In genomic region chr1:98874828-98875227, GRCh38 we compare ENCODE assay signal across 20 cellular contexts.
DNase-seq lines count a peak whose midpoint lies in the region; ATAC-seq and TF ChIP-seq lines count a peak whose summit lies in the region.
"Had no signal": no experiment of that assay in that cellular context is flagged by ENCODE, and none has a peak within 500 bp of the region (broad histone marks: within the 10 kb centered on the region; RNA-seq: fewer than 3 reads in every experiment).

No MANE protein-coding gene starts in this region.

- H3K4me3 Mint-ChIP-seq in activated T-cell treated with anti-CD3 and anti-CD28 coated beads, Interleukin-2, amount 50 U/mL, for 72 hours = no peak overlapping the region
- H3K4me3 Mint-ChIP-seq in activated T-cell treated with anti-CD3 and anti-CD28 coated beads, Interleukin-2, amount 50 U/mL, for 4 hours = no peak overlapping the region
- H3K4me3 Mint-ChIP-seq: B cell; CD4-positive, alpha-beta T cell had no signal

- TF ChIP-seq CTCF in colonic mucosa (IDR thresholded peaks at IDR 0.05) (no peak), mucosa of descending colon (IDR thresholded peaks at IDR 0.05) (no peak), osteoblast (IDR thresholded peaks at IDR 0.05; ENCODE audit: extremely low read depth, low read depth, low read length) (no peak)

- H3K36me3 ChIP-seq in colonic mucosa = no peaks in the 10 kb centered on the region
- no peaks in the 10 kb centered on the region for H3K36me3 ChIP-seq in mucosa of descending colon (ENCODE audit: low read depth)
- no peaks in the 10 kb centered on the region for H3K36me3 ChIP-seq in osteoblast (ENCODE audit: insufficient read depth, low read length)
- H3K36me3 ChIP-seq: BLaER1 had no signal

- H3K4me3 ChIP-seq in colonic mucosa = no peak overlapping the region
- H3K4me3 ChIP-seq in mucosa of descending colon = no peak overlapping the region
- no peak overlapping the region for H3K4me3 ChIP-seq in osteoblast (ENCODE audit: insufficient read depth, low read length)
- H3K4me3 ChIP-seq: BLaER1, GM23248 had no signal

- peaks cover 26% of the 10 kb centered on the region for H3K4me1 Mint-ChIP-seq in activated T-cell treated with anti-CD3 and anti-CD28 coated beads, Interleukin-2, amount 50 U/mL, for 72 hours (ENCODE audit: low read depth)
- peaks cover 24% of the 10 kb centered on the region for H3K4me1 Mint-ChIP-seq in activated T-cell treated with anti-CD3 and anti-CD28 coated beads, Interleukin-2, amount 50 U/mL, for 4 hours (ENCODE audit: low read depth)

- peaks cover 14 to 22% of the 10 kb centered on the region in 2 donors for H3K9me3 Mint-ChIP-seq in activated T-cell treated with anti-CD3 and anti-CD28 coated beads, Interleukin-2, amount 50 U/mL, for 72 hours
- H3K9me3 Mint-ChIP-seq in activated T-cell treated with anti-CD3 and anti-CD28 coated beads, Interleukin-2, amount 50 U/mL, for 4 hours = peaks cover 66% of the 10 kb centered on the region

- no peaks in the 10 kb centered on the region for H3K27me3 Mint-ChIP-seq in activated T-cell treated with anti-CD3 and anti-CD28 coated beads, Interleukin-2, amount 50 U/mL, for 72 hours (ENCODE audit: low read depth)
- H3K27me3 Mint-ChIP-seq in activated T-cell treated with anti-CD3 and anti-CD28 coated beads, Interleukin-2, amount 50 U/mL, for 4 hours (ENCODE audit: low read depth) = no peaks in the 10 kb centered on the region
- H3K27me3 Mint-ChIP-seq: CD4-positive, alpha-beta T cell; CD8-positive, alpha-beta memory T cell had no signal

- H3K79me2 ChIP-seq in osteoblast (ENCODE audit: insufficient read depth, low read length) = no peaks in the 10 kb centered on the region

- no peak overlapping the region for H3K9ac ChIP-seq in colonic mucosa (ENCODE audit: low read depth in 2 of 2, low read length in 2 of 2)
- H3K9ac ChIP-seq: BLaER1, GM23248 had no signal

- H3K27ac ChIP-seq in colonic mucosa = no peak overlapping the region
- H3K27ac ChIP-seq in osteoblast (ENCODE audit: low read depth, low read length) = no peak overlapping the region
- H3K27ac ChIP-seq: 22Rv1, BLaER1, C4-2B, GM23248 had no signal

- no peak for ATAC-seq in activated T-cell treated with anti-CD3 and anti-CD28 coated beads, Interleukin-2, amount 50 U/mL, for 72 hours (replicated peaks in 1 of 2)
- no peak for ATAC-seq in activated T-cell treated with anti-CD3 and anti-CD28 coated beads, Interleukin-2, amount 50 U/mL, for 4 hours
- ATAC-seq in mucosa of descending colon (peak; percentile 95), GM19455 (IDR thresholded peaks at IDR 0.05; ENCODE audit: unreplicated experiment) (no peak)

- H3K27me3 ChIP-seq in colonic mucosa = no peaks in the 10 kb centered on the region
- no peaks in the 10 kb centered on the region for H3K27me3 ChIP-seq in osteoblast (ENCODE audit: insufficient read depth, low read length)
- H3K27me3 ChIP-seq: BLaER1 had no signal

- H3K4me1 ChIP-seq in colonic mucosa = no peaks in the 10 kb centered on the region
- H3K4me1 ChIP-seq in mucosa of descending colon (ENCODE audit: low read depth) = no peaks in the 10 kb centered on the region
- no peaks in the 10 kb centered on the region for H3K4me1 ChIP-seq in osteoblast (ENCODE audit: insufficient read depth, low read length)

- no peak overlapping the region for H2AFZ ChIP-seq in osteoblast (ENCODE audit: low read length)
- H2AFZ ChIP-seq: GM23248 had no signal

- intact Hi-C loops in colonic mucosa (cut with DNase I) = no loop called here
- intact Hi-C loops in mucosa of descending colon (cut with DNase I, micrococcal nuclease) = no loop called here

- H3K9me3 ChIP-seq in colonic mucosa (no peaks in the 10 kb centered on the region), mucosa of descending colon (no peaks in the 10 kb centered on the region), osteoblast (ENCODE audit: low read depth, low read length) (no peaks in the 10 kb centered on the region)
- H3K9me3 ChIP-seq: BLaER1 had no signal

- peaks cover 12 to 20% of the 10 kb centered on the region in 2 donors for H3K36me3 Mint-ChIP-seq in activated T-cell treated with anti-CD3 and anti-CD28 coated beads, Interleukin-2, amount 50 U/mL, for 72 hours (ENCODE audit: insufficient read depth in 2 of 2)
- peaks cover 14% of the 10 kb centered on the region for H3K36me3 Mint-ChIP-seq in activated T-cell treated with anti-CD3 and anti-CD28 coated beads, Interleukin-2, amount 50 U/mL, for 4 hours (ENCODE audit: insufficient read depth)

- no peak for DNase-seq in activated T-cell treated with anti-CD3 and anti-CD28 coated beads, Interleukin-2, amount 50 U/mL, for 72 hours
- DNase-seq in activated T-cell treated with anti-CD3 and anti-CD28 coated beads, Interleukin-2, amount 50 U/mL, for 4 hours = no peak
- DNase-seq in colonic mucosa (peak; percentile 63), mucosa of descending colon (peak in 1 of 3 donors; percentile 83), osteoblast (ENCODE audit: insufficient read length, low spot score, missing footprints) (peak; percentile 1), GM19240 (ENCODE audit: insufficient read length, low spot score) (no peak), retina (no peak)
- DNase-seq: CD4-positive, alpha-beta T cell; CD8-positive, alpha-beta memory T cell; DMS 273 treated with DMSO at 0.1 percent for 48 hours; DMS79; GF-D8; GM23248; H7; HCEC 1CT had no signal

- H3K27ac Mint-ChIP-seq in activated T-cell treated with anti-CD3 and anti-CD28 coated beads, Interleukin-2, amount 50 U/mL, for 72 hours = peak overlapping the region; percentile 15
- H3K27ac Mint-ChIP-seq: B cell; CD4-positive, alpha-beta T cell had no signal

- no peak overlapping the region for H3K4me2 ChIP-seq in osteoblast (ENCODE audit: insufficient read depth, low read length)
- H3K4me2 ChIP-seq: BLaER1 had no signal

- no peaks in the 10 kb centered on the region for H4K20me1 ChIP-seq in osteoblast (ENCODE audit: insufficient read depth, low read length)
- H4K20me1 ChIP-seq: BLaER1 had no signal

Comparison
In these comparisons a context has a peak if more than half of its experiments do, and no peak if none do; other contexts are left out.
1. DNase-seq: peak in colonic mucosa (single experiment) and osteoblast (single experiment); none in activated T-cell treated with anti-CD3 and anti-CD28 coated beads, Interleukin-2, amount 50 U/mL, for 72 hours (0 of 2), activated T-cell treated with anti-CD3 and anti-CD28 coated beads, Interleukin-2, amount 50 U/mL, for 4 hours (single experiment), GM19240 (single experiment) and retina (single experiment).